Comparison of ENCODE assay signal across 9 cellular contexts in the genomic region with DNA sequence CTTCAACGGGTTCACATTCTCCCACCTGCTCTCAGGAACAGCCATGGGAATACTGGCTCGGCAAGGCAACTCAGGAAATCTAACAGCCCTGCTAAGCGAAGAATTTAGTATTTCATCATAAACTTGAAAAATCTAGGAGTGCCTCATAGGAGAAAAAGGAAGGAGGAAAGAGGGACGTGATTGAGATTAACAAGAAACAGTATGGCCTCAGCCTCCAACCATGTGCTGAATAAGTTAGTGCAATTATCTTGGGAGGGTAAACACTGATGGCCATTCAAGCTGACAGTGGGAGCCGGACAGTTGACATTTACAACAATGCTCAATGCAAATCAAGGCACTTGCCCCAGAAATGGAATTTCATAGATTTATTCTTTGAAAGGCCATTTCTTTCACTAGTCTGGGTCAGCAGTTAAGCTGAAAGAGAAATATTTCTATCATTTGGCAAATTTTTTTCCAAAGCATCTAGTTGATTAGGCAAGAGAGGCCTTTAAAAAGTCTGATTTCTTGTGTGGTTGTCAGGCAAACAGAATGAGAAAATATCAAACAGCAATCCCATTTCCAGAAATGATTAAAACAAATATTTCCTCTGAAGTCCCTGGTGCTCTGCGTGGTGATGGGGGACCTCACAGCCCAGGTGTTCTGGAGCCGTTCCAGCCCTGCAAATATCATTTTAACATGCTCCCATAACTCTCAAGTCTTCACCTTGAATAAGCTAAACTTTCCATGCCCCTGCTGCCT.
DNase-seq lines count a peak whose midpoint lies in the region; ATAC-seq, FAIRE-seq and TF ChIP-seq lines count a peak whose summit lies in the region.
"Had no signal": no experiment of that assay in that cellular context is flagged by ENCODE, and none has a peak within 500 bp of the region (broad histone marks: within the 10 kb centered on the region; RNA-seq: fewer than 3 reads in every experiment).

No MANE protein-coding gene starts in this region.

- peaks cover 15% of the 10 kb centered on the region for H3K27me3 Mint-ChIP-seq in activated CD8-positive, alpha-beta T cell treated with anti-CD3 and anti-CD28 coated beads for 36 hours
- H3K27me3 Mint-ChIP-seq in stimulated activated memory B cell treated with anti-CD40 and anti-IgM and Interleukin-4, amounts not matched to agents 10 μg/mL and 1 μg/mL and 100 μg/mL, for 72 hours = no peaks in the 10 kb centered on the region

- peaks cover 31% of the 10 kb centered on the region for H3K4me1 Mint-ChIP-seq in activated CD8-positive, alpha-beta T cell treated with anti-CD3 and anti-CD28 coated beads for 36 hours (ENCODE audit: low read depth)
- H3K4me1 Mint-ChIP-seq in stimulated activated memory B cell treated with anti-CD40 and anti-IgM and Interleukin-4, amounts not matched to agents 10 μg/mL and 1 μg/mL and 100 μg/mL, for 72 hours = no peaks in the 10 kb centered on the region

- H3K27me3 ChIP-seq in HepG2 (ENCODE audit: control insufficient read depth in 1 of 2, insufficient read depth in 2 of 2, low read length in 2 of 2) = no peaks in the 10 kb centered on the region
- H3K27me3 ChIP-seq in right lobe of liver = no peaks in the 10 kb centered on the region
- no peaks in the 10 kb centered on the region for H3K27me3 ChIP-seq in neural cell (ENCODE audit: insufficient read depth, low read depth, low read length)

- H3K9me2 ChIP-seq in neural cell (ENCODE audit: insufficient read depth, low read length) = no peaks in the 10 kb centered on the region

- no peak for TF ChIP-seq RAD21 in HepG2 (CRISPR knock-in tag; IDR thresholded peaks at IDR 0.05)
- TF ChIP-seq RAD21 in neural cell (conservative IDR thresholded peaks at IDR 0.05) = no peak

- no peak overlapping the region for H3K4me3 Mint-ChIP-seq in activated CD8-positive, alpha-beta T cell treated with anti-CD3 and anti-CD28 coated beads for 36 hours
- H3K4me3 Mint-ChIP-seq in stimulated activated memory B cell treated with anti-CD40 and anti-IgM and Interleukin-4, amounts not matched to agents 10 μg/mL and 1 μg/mL and 100 μg/mL, for 72 hours = no peak overlapping the region

- peak; percentile 29 for DNase-seq in HepG2 (ENCODE audit: low spot score)
- DNase-seq in right lobe of liver = no peak
- DNase-seq in cardiac fibroblast (ENCODE audit: low read depth in 2 of 2) = peak; percentile 9 to 52
- DNase-seq in activated CD8-positive, alpha-beta T cell treated with anti-CD3 and anti-CD28 coated beads for 36 hours = no peak
- no peak for DNase-seq in stimulated activated CD4-positive, alpha-beta T cell treated with anti-CD3 and anti-CD28 coated beads, Interleukin-4, amount 100 ng/mL, for 24 hours

- TF ChIP-seq CTCF in HepG2 (CRISPR knock-in tag; IDR thresholded peaks at IDR 0.05) (no peak), right lobe of liver (IDR thresholded peaks at IDR 0.05) (no peak), cardiac fibroblast (IDR thresholded peaks at IDR 0.05; ENCODE audit: low read depth, low read length) (no peak), neural cell (IDR thresholded peaks at IDR 0.05; ENCODE audit: poor library complexity, severe bottlenecking) (no peak)
- TF ChIP-seq CTCF in activated CD8-positive, alpha-beta T cell treated with anti-CD3 and anti-CD28 coated beads for 36 hours (IDR thresholded peaks at IDR 0.05) = no peak

- no peak overlapping the region for H2AFZ ChIP-seq in HepG2 (ENCODE audit: low read length)
- no peak overlapping the region for H2AFZ ChIP-seq in neural cell (ENCODE audit: low read depth, low read length)

- 58% methylated on average over 7 of the region's 7 CpGs for WGBS in HepG2 (ENCODE audit: low lambda C conversion rate)
- WGBS in right lobe of liver (ENCODE audit: insufficient coverage, low coverage, low lambda C conversion rate, missing lambda C conversion rate) = 67% methylated on average over 6 of the region's 7 CpGs

- CTCF ChIA-PET in HepG2 (lab: Yijun Ruan, JAX; ENCODE audit: low intra/inter-chr PET ratio, low total read pairs) = no interaction called here
- CTCF ChIA-PET in activated CD8-positive, alpha-beta T cell treated with anti-CD3 and anti-CD28 coated beads for 36 hours (lab: Charles Lee) = interaction anchor here (0.5 to 1.5 kb wide), 2 partner anchors 11 to 124 kb away, joined by 3 to 4 read pairs; no protein-coding TSS in a partner anchor

- H3K4me3 ChIP-seq in HepG2 (replicated peaks in 1 of 3; ENCODE audit: insufficient read depth in 1 of 3, low read depth in 2 of 3, low read length in 3 of 3) (no peak overlapping the region), right lobe of liver (no peak overlapping the region), cardiac fibroblast (replicated peaks in 1 of 2; ENCODE audit: low read depth in 2 of 2, low read length in 2 of 2) (no peak overlapping the region), neural cell (ENCODE audit: low read length) (no peak overlapping the region)

- H3K36me3 ChIP-seq in HepG2 (replicated peaks in 1 of 2; ENCODE audit: control insufficient read depth in 1 of 2, insufficient read depth in 2 of 2, low read length in 2 of 2) = no peaks in the 10 kb centered on the region
- no peaks in the 10 kb centered on the region for H3K36me3 ChIP-seq in right lobe of liver
- no peaks in the 10 kb centered on the region for H3K36me3 ChIP-seq in neural cell (ENCODE audit: insufficient read depth, low read length)

- FAIRE-seq in HepG2 (lab: Jason Lieb, UNC) = no peak
- FAIRE-seq: GM12891 had no signal

- in situ Hi-C loops in HepG2 (cut with HindIII; ENCODE audit: extremely low pct_ligation_motif_present, low pct_unique_long_range_greater_than_20kb) = no loop called here

- 0 out of 2 replicates have a peak overlapping the region, but pooled peaks have one; percentile 34 for H3K4me2 ChIP-seq in HepG2 (ENCODE audit: low read depth, low read length)
- no peak overlapping the region for H3K4me2 ChIP-seq in neural cell (ENCODE audit: low read length)

- intact Hi-C loops in HepG2 (cut with micrococcal nuclease; ENCODE audit: unreplicated experiment) (no loop called here), right lobe of liver (cut with DNase I) (no loop called here)
- intact Hi-C loops in activated CD8-positive, alpha-beta T cell treated with anti-CD3 and anti-CD28 coated beads for 36 hours (cut with micrococcal nuclease) = no loop called here

- peak; percentile 69 for ATAC-seq in HepG2
- no peak for ATAC-seq in right lobe of liver
- no peak for ATAC-seq in HG03354 (IDR thresholded peaks at IDR 0.05; ENCODE audit: poor library complexity, severe bottlenecking, unreplicated experiment)
- ATAC-seq in activated CD8-positive, alpha-beta T cell treated with anti-CD3 and anti-CD28 coated beads for 36 hours = no peak
- ATAC-seq in stimulated activated memory B cell treated with anti-CD40 and anti-IgM and Interleukin-4, amounts not matched to agents 10 μg/mL and 1 μg/mL and 100 μg/mL, for 72 hours = no peak

- BruUV-seq in HepG2 (replicated peaks; lab: Mats Ljungman, UMichigan) = no TSS peak

- H3K9ac ChIP-seq in HepG2 (ENCODE audit: insufficient read depth, low read depth, low read length) (no peak overlapping the region), neural cell (ENCODE audit: low read length) (no peak overlapping the region)

- H3K27ac ChIP-seq in HepG2 (ENCODE audit: extremely low read length, insufficient read depth, low read length) (peak overlapping the region; percentile 33), right lobe of liver (peak overlapping the region in 1 of 3 donors; percentile 3), neural cell (ENCODE audit: low read length) (peak overlapping the region; percentile 24)

- TF ChIP-seq EP300 in HepG2 (IDR thresholded peaks at IDR 0.05; ENCODE audit: low read depth in 2 of 2, low read length in 2 of 2) (no peak), HepG2 (CRISPR knock-in tag; IDR thresholded peaks at IDR 0.05; ENCODE audit: borderline replicate concordance) (no peak), neural cell (conservative IDR thresholded peaks at IDR 0.05; ENCODE audit: poor library complexity, severe bottlenecking) (no peak)

- H3K9me3 ChIP-seq in HepG2 (ENCODE audit: low read length) (no peaks in the 10 kb centered on the region), right lobe of liver (no peaks in the 10 kb centered on the region), neural cell (ENCODE audit: low read length) (no peaks in the 10 kb centered on the region)

- TF ChIP-seq POLR2A in HepG2 (IDR thresholded peaks at IDR 0.05; ENCODE audit: insufficient read depth in 1 of 2, low read depth in 2 of 2, low read length in 2 of 2) (no peak), right lobe of liver (IDR thresholded peaks at IDR 0.05) (no peak)

- peaks cover under 1% of the 10 kb centered on the region for H3K36me3 Mint-ChIP-seq in activated CD8-positive, alpha-beta T cell treated with anti-CD3 and anti-CD28 coated beads for 36 hours (ENCODE audit: low read depth)
- H3K36me3 Mint-ChIP-seq in stimulated activated memory B cell treated with anti-CD40 and anti-IgM and Interleukin-4, amounts not matched to agents 10 μg/mL and 1 μg/mL and 100 μg/mL, for 72 hours = no peaks in the 10 kb centered on the region

- H3K27ac Mint-ChIP-seq in activated CD8-positive, alpha-beta T cell treated with anti-CD3 and anti-CD28 coated beads for 36 hours = no peak overlapping the region
- H3K27ac Mint-ChIP-seq in stimulated activated memory B cell treated with anti-CD40 and anti-IgM and Interleukin-4, amounts not matched to agents 10 μg/mL and 1 μg/mL and 100 μg/mL, for 72 hours = no peak overlapping the region

- H3K4me1 ChIP-seq in HepG2 (ENCODE audit: insufficient read depth, low read length) = peaks cover 22% of the 10 kb centered on the region
- H3K4me1 ChIP-seq in right lobe of liver = peaks cover 0 to 10% (median 4%) of the 10 kb centered on the region in 4 donors

- POLR2A ChIA-PET in HepG2 (lab: Yijun Ruan, JAX) = interaction anchor here (0.6 to 2.2 kb wide), 7 partner anchors 9 to 121 kb away, joined by 3 to 11 read pairs (median 4); partner anchors contain the start of gene PHLDA1
- POLR2A ChIA-PET in activated CD8-positive, alpha-beta T cell treated with anti-CD3 and anti-CD28 coated beads for 36 hours (lab: Charles Lee) = interaction anchor here (5.7 kb wide), 1 partner anchor 122 kb away, joined by 30 read pairs; the partner anchor contains the start of gene PHLDA1

- no peaks in the 10 kb centered on the region for H3F3A ChIP-seq in neural cell (ENCODE audit: insufficient read depth, low read length, poor library complexity, severe bottlenecking)

- H3K79me2 ChIP-seq in HepG2 (ENCODE audit: insufficient read depth, low read length) (no peaks in the 10 kb centered on the region), neural cell (replicated peaks; ENCODE audit: insufficient read depth, low read length) (no peaks in the 10 kb centered on the region)

- H4K20me1 ChIP-seq in HepG2 (ENCODE audit: insufficient read depth, low read length) (no peaks in the 10 kb centered on the region), neural cell (ENCODE audit: insufficient read depth) (no peaks in the 10 kb centered on the region)

- H3K9me3 Mint-ChIP-seq in activated CD8-positive, alpha-beta T cell treated with anti-CD3 and anti-CD28 coated beads for 36 hours = peaks cover under 1% of the 10 kb centered on the region
- H3K9me3 Mint-ChIP-seq in stimulated activated memory B cell treated with anti-CD40 and anti-IgM and Interleukin-4, amounts not matched to agents 10 μg/mL and 1 μg/mL and 100 μg/mL, for 72 hours = no peaks in the 10 kb centered on the region

TF ChIP-seq in neural cell, 6 proteins besides CTCF, POLR2A, EP300 and RAD21 (continues in another document):
- no peak for TF ChIP-seq TAF1 (IDR thresholded peaks at IDR 0.05; ENCODE audit: low read depth)
- TF ChIP-seq MXI1 (conservative IDR thresholded peaks at IDR 0.05; ENCODE audit: poor library complexity, severe bottlenecking) = no peak

Comparison
In these comparisons a context has a peak if more than half of its experiments do, and no peak if none do; other contexts are left out.
1. DNase-seq: peak in HepG2 (single experiment) and cardiac fibroblast (2 of 2); none in right lobe of liver (0 of 3), activated CD8-positive, alpha-beta T cell treated with anti-CD3 and anti-CD28 coated beads for 36 hours (single experiment) and stimulated activated CD4-positive, alpha-beta T cell treated with anti-CD3 and anti-CD28 coated beads, Interleukin-4, amount 100 ng/mL, for 24 hours (single experiment).